Comparison of ENCODE assay signal across 8 cellular contexts in the genomic region with DNA sequence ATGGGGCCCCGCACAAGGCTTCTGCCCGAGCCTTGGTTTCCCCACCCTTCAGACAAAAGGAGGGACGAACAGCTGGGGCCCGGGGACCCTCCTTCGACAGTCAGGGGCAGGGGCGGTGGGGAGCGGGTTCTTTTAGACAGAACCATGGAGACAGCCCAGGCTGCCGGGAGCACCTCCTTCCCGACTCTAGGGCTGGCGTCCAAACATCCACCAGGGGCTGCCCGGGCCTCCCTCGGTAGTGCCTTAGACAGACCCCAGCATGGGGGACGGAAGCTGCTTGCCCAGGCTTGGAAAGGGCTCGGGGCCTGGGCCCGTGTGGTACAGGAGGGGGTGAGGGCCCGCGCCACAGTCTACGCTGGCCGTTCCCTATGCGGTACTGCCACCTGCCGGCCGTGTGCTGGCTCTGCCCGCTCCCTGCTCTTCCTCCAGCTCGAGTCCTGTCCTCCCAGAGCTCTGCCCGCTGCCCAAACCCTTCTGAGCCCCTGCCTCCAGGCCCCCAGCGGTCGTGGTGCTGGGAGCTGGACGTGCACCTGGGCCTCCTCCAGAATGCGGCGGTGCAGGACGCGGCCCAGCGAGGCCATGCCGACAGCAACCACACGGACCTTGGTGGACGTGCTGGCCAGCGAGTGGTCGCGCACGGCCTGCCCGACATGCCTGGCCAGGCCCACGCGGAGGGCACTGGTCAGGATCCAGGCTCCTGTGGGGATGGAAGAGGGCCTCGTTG. TPM values are rescaled to one million over a fixed set of nuclear protein-coding genes. Genes with fewer than 3 reads are reported as not detected.
DNase-seq lines count a peak whose midpoint lies in the region; ATAC-seq, FAIRE-seq and TF ChIP-seq lines count a peak whose summit lies in the region.

No MANE protein-coding gene starts in this region.

- CTCF ChIA-PET in PC-3 (lab: Charles Lee) = interaction anchor here (1.0 to 2.4 kb wide), 3 partner anchors 20 to 144 kb away, joined by 3 to 44 read pairs (median 4); partner anchors contain the start of gene TSSC4

- no peaks in the 10 kb centered on the region for H3K27me3 ChIP-seq in PC-3 (ENCODE audit: low read length)
- H3K27me3 ChIP-seq in fibroblast of lung (ENCODE audit: control insufficient read depth, insufficient read depth, low read length) = no peaks in the 10 kb centered on the region

- H3K9me3 Mint-ChIP-seq in activated T-cell treated with anti-CD3 and anti-CD28 coated beads, Interleukin-2, amount 50 U/mL, for 4 hours = no peaks in the 10 kb centered on the region
- no peaks in the 10 kb centered on the region for H3K9me3 Mint-ChIP-seq in nephron progenitor cell

- H3K27ac ChIP-seq in PC-3 (ENCODE audit: low read length) (no peak overlapping the region), fibroblast of lung (ENCODE audit: insufficient read depth, low read length) (no peak overlapping the region)

- H3K27ac Mint-ChIP-seq in nephron progenitor cell = no peak overlapping the region

- POLR2A ChIA-PET in PC-3 (lab: Charles Lee; ENCODE audit: unreplicated experiment) = interaction anchor here (0.6 kb wide), 1 partner anchor 102 kb away, joined by 3 read pairs; no protein-coding TSS in a partner anchor

- H3K4me3 ChIP-seq in PC-3 (ENCODE audit: low read length) (no peak overlapping the region), fibroblast of lung (replicated peaks in 1 of 4; ENCODE audit: control extremely low read depth in 1 of 4, insufficient read depth in 1 of 4, low read depth in 3 of 4, low read length in 4 of 4) (no peak overlapping the region)

- TF ChIP-seq RAD21 in Ishikawa (IDR thresholded peaks at IDR 0.05; ENCODE audit: low read depth) = peak; percentile 88

- no peaks in the 10 kb centered on the region for H3F3A ChIP-seq in PC-3 (ENCODE audit: low read length, unreplicated experiment)

- peak; percentile 88 for TF ChIP-seq CTCF in PC-3 (conservative IDR thresholded peaks at IDR 0.05; ENCODE audit: low read depth, low read length)
- peak; percentile 74 to 89 for TF ChIP-seq CTCF in fibroblast of lung (conservative IDR thresholded peaks at IDR 0.05 in 1 of 2, IDR thresholded peaks at IDR 0.05 in 1 of 2; ENCODE audit: low read depth in 1 of 2, low read length in 2 of 2)
- peak; percentile 92 for TF ChIP-seq CTCF in nephron progenitor cell (IDR thresholded peaks at IDR 0.05)

- intact Hi-C loops in PC-3 (cut with micrococcal nuclease) = loop anchor here (1.0 to 10.0 kb wide), 2 partner anchors 20 to 464 kb away; partner anchors contain the start of genes CDKN1C and TSSC4

- FAIRE-seq in GM12892 (lab: Jason Lieb, UNC) = peak; percentile 95

- no peaks in the 10 kb centered on the region for H3K9me2 ChIP-seq in PC-3 (replicated peaks; ENCODE audit: low read length)

- H3K4me2 ChIP-seq in PC-3 (ENCODE audit: low read length) (peak overlapping the region; percentile 58), fibroblast of lung (ENCODE audit: extremely low read depth, insufficient read depth, low read length) (no peak overlapping the region)

- BruUV-seq in PC-3 (replicated peaks; lab: Mats Ljungman, UMichigan) = no TSS peak

- H3K9me3 ChIP-seq in PC-3 (ENCODE audit: low read length) (no peaks in the 10 kb centered on the region), fibroblast of lung (ENCODE audit: control insufficient read depth, insufficient read depth, low read depth, low read length) (no peaks in the 10 kb centered on the region)

- H3K36me3 ChIP-seq in PC-3 (ENCODE audit: low read depth, low read length) (no peaks in the 10 kb centered on the region), fibroblast of lung (ENCODE audit: control insufficient read depth, insufficient read depth, low read length) (no peaks in the 10 kb centered on the region)

- H3K4me1 ChIP-seq in PC-3 (ENCODE audit: insufficient read depth, low read length) (0 out of 2 replicates have a peak, but pooled peaks cover 3% of the 10 kb centered on the region), fibroblast of lung (ENCODE audit: control insufficient read depth, extremely low read depth, insufficient read depth, low read length) (no peaks in the 10 kb centered on the region)

- ATAC-seq in PC-3 (peak; percentile 95), HG03159 (IDR thresholded peaks at IDR 0.05; ENCODE audit: unreplicated experiment) (no peak)
- ATAC-seq in activated T-cell treated with anti-CD3 and anti-CD28 coated beads, Interleukin-2, amount 50 U/mL, for 4 hours = peak; percentile 98 to 99

- no peak overlapping the region for H3K4me3 Mint-ChIP-seq in activated T-cell treated with anti-CD3 and anti-CD28 coated beads, Interleukin-2, amount 50 U/mL, for 4 hours
- H3K4me3 Mint-ChIP-seq in nephron progenitor cell = no peak overlapping the region

- H4K20me1 ChIP-seq in PC-3 (ENCODE audit: low read length) = no peaks in the 10 kb centered on the region
- H4K20me1 ChIP-seq in fibroblast of lung (ENCODE audit: control insufficient read depth, extremely low read depth, insufficient read depth, low read length) = no peaks in the 10 kb centered on the region

- H3K79me2 ChIP-seq in PC-3 (ENCODE audit: low read length) (no peaks in the 10 kb centered on the region), fibroblast of lung (ENCODE audit: control insufficient read depth, insufficient read depth, low read length) (no peaks in the 10 kb centered on the region)

- no peak for TF ChIP-seq EP300 in Ishikawa (IDR thresholded peaks at IDR 0.05; ENCODE audit: borderline replicate concordance)

- H2AFZ ChIP-seq in PC-3 (ENCODE audit: low read length) = peak overlapping the region; percentile 62
- no peak overlapping the region for H2AFZ ChIP-seq in fibroblast of lung (ENCODE audit: low read length)

- H3K4me1 Mint-ChIP-seq in activated T-cell treated with anti-CD3 and anti-CD28 coated beads, Interleukin-2, amount 50 U/mL, for 4 hours (ENCODE audit: low read depth) = peaks cover 2% of the 10 kb centered on the region
- H3K4me1 Mint-ChIP-seq in nephron progenitor cell = peaks cover 24% of the 10 kb centered on the region

- peak; percentile 99 for DNase-seq in GM12892 (ENCODE audit: insufficient read length)
- peak; percentile 77 for DNase-seq in PC-3
- DNase-seq in activated T-cell treated with anti-CD3 and anti-CD28 coated beads, Interleukin-2, amount 50 U/mL, for 4 hours = peak; percentile 70
- peak; percentile 43 to 63 for DNase-seq in fibroblast of lung (ENCODE audit: low read depth in 2 of 2)
- peak; percentile 83 for DNase-seq in nephron progenitor cell
- DNase-seq in stimulated activated naive CD4-positive, alpha-beta T cell (lab: John Stamatoyannopoulos, UW) = peak; percentile 37 to 75 (median 62)

- H3K9ac ChIP-seq in PC-3 (ENCODE audit: low read length) = no peak overlapping the region
- no peak overlapping the region for H3K9ac ChIP-seq in fibroblast of lung (ENCODE audit: insufficient read depth, low read length)

- TF ChIP-seq POLR2A in GM12892 (IDR thresholded peaks at IDR 0.05; ENCODE audit: low read depth, low read length) = no peak

- no peaks in the 10 kb centered on the region for H3K27me3 Mint-ChIP-seq in activated T-cell treated with anti-CD3 and anti-CD28 coated beads, Interleukin-2, amount 50 U/mL, for 4 hours (ENCODE audit: low read depth)
- H3K27me3 Mint-ChIP-seq in nephron progenitor cell (ENCODE audit: low read depth, poor library complexity) = no peaks in the 10 kb centered on the region

- no peaks in the 10 kb centered on the region for H3K36me3 Mint-ChIP-seq in activated T-cell treated with anti-CD3 and anti-CD28 coated beads, Interleukin-2, amount 50 U/mL, for 4 hours (ENCODE audit: insufficient read depth)
- H3K36me3 Mint-ChIP-seq in nephron progenitor cell (ENCODE audit: low read depth) = no peaks in the 10 kb centered on the region

TF ChIP-seq in Ishikawa, 13 proteins besides CTCF, POLR2A, EP300 and RAD21 (continues in another document):
- TF ChIP-seq TCF12 (IDR thresholded peaks at IDR 0.05; ENCODE audit: low read depth) = no peak

RNA-seq across cellular contexts. Expression of gene TSSC4, which starts 20.1 kb away (rescaled TPM):
- polyA plus RNA-seq in GM12892 (2012; ENCODE audit: missing spikeins) = 10.4 TPM
- 88.3 and 98.5 TPM in 2 replicates for total RNA-seq in PC-3 (2014; rRNA removed)
- 100 to 1,000 TPM; 119 to 127 (median 122) TPM for total RNA-seq in activated T-cell treated with anti-CD3 and anti-CD28 coated beads, Interleukin-2, amount 50 U/mL, for 4 hours
- 48.7 and 51.1 TPM in 2 replicates for total RNA-seq in fibroblast of lung
- polyA plus RNA-seq in fibroblast of lung = 8.8 and 10.9 TPM in 2 replicates
- polyA plus RNA-seq in fibroblast of lung (2012) = 22.8 and 45.2 TPM in 2 replicates
- 12.3 and 12.7 TPM in 2 replicates for polyA minus RNA-seq in fibroblast of lung (ENCODE audit: low replicate concordance)

RNA-seq across cellular contexts. Expression of gene TRPM5, which starts 23.6 kb away (rescaled TPM):
- not detected for polyA plus RNA-seq in GM12892 (2012; ENCODE audit: missing spikeins)
- 0.06 TPM in 1 of 2 replicates, not detected in the other for total RNA-seq in PC-3 (2014; rRNA removed)
- total RNA-seq in activated T-cell treated with anti-CD3 and anti-CD28 coated beads, Interleukin-2, amount 50 U/mL, for 4 hours = not detected
- not detected in 2 replicates for total RNA-seq in fibroblast of lung
- not detected in 2 replicates for polyA plus RNA-seq in fibroblast of lung
- not detected in 2 replicates for polyA plus RNA-seq in fibroblast of lung (2012)
- not detected in 2 replicates for polyA minus RNA-seq in fibroblast of lung (ENCODE audit: low replicate concordance)

RNA-seq across cellular contexts. Expression of gene KCNQ1, which starts 24.1 kb away (rescaled TPM):
- not detected for polyA plus RNA-seq in GM12892 (2012; ENCODE audit: missing spikeins)
- total RNA-seq in PC-3 (2014; rRNA removed) (0.40 and 3.0 TPM in 2 replicates), fibroblast of lung (not detected in 2 replicates)
- total RNA-seq in activated T-cell treated with anti-CD3 and anti-CD28 coated beads, Interleukin-2, amount 50 U/mL, for 4 hours = 1 to 10 TPM; 2.3 to 3.0 (median 2.8) TPM
- not detected in 2 replicates for polyA plus RNA-seq in fibroblast of lung
- polyA plus RNA-seq in fibroblast of lung (2012) = not detected in 2 replicates
- polyA minus RNA-seq in fibroblast of lung (ENCODE audit: low replicate concordance) = not detected in 2 replicates

RNA-seq across cellular contexts. Expression of gene CD81, which starts 43.6 kb away (rescaled TPM):
- 121 TPM for polyA plus RNA-seq in GM12892 (2012; ENCODE audit: missing spikeins)
- total RNA-seq in PC-3 (2014; rRNA removed) (134 and 140 TPM in 2 replicates), fibroblast of lung (289 and 438 TPM in 2 replicates)
- total RNA-seq in activated T-cell treated with anti-CD3 and anti-CD28 coated beads, Interleukin-2, amount 50 U/mL, for 4 hours = 100 to 1,000 TPM; 205 to 227 (median 209) TPM
- polyA plus RNA-seq in fibroblast of lung = 572 and 611 TPM in 2 replicates
- polyA plus RNA-seq in fibroblast of lung (2012) = 915 and 985 TPM in 2 replicates
- polyA minus RNA-seq in fibroblast of lung (ENCODE audit: low replicate concordance) = 2,053 and 2,241 TPM in 2 replicates
